8 cellular contexts compared by ENCODE assay signal in genomic region chr1:147072371-147073061, GRCh38.
DNase-seq lines count a peak whose midpoint lies in the region; ATAC-seq, FAIRE-seq and TF ChIP-seq lines count a peak whose summit lies in the region.

No MANE protein-coding gene starts in this region.

- no peak for TF ChIP-seq CTCF in fibroblast of the aortic adventitia (IDR thresholded peaks at IDR 0.05; ENCODE audit: insufficient read depth, low read length)
- no peak for TF ChIP-seq CTCF in parathyroid adenoma (IDR thresholded peaks at IDR 0.05)

- FAIRE-seq in GM19239 (lab: Jason Lieb, UNC): no peak

- H3K36me3 ChIP-seq in parathyroid adenoma (ENCODE audit: control insufficient read depth, insufficient read depth, low read length): no peaks in the 10 kb centered on the region

- no peak overlapping the region for H3K27ac ChIP-seq in parathyroid adenoma

- no peak overlapping the region for H3K9ac ChIP-seq in parathyroid adenoma

- no peaks in the 10 kb centered on the region for H3K27me3 ChIP-seq in parathyroid adenoma (ENCODE audit: control insufficient read depth, insufficient read depth, low read length)

- H3K9me3 ChIP-seq in T-helper 17 cell (ENCODE audit: control insufficient read depth, low read length, poor library complexity, severe bottlenecking) (no peaks in the 10 kb centered on the region), parathyroid adenoma (ENCODE audit: control insufficient read depth, low read length) (no peaks in the 10 kb centered on the region)

- no peaks in the 10 kb centered on the region for H3K79me2 ChIP-seq in parathyroid adenoma

- H3K4me1 Mint-ChIP-seq in T-helper 17 cell: peaks cover 12% of the 10 kb centered on the region

- peaks cover 69% of the 10 kb centered on the region for H3K27me3 Mint-ChIP-seq in T-helper 17 cell

- peak overlapping the region; percentile 42 for H2AFZ ChIP-seq in parathyroid adenoma

- ATAC-seq in T-helper 17 cell: peak; percentile 33
- no peak for ATAC-seq in GM21786 (IDR thresholded peaks at IDR 0.05; ENCODE audit: unreplicated experiment)

- H3K4me2 ChIP-seq in parathyroid adenoma (ENCODE audit: low read length): peak overlapping the region; percentile 51

- H3K4me1 ChIP-seq in parathyroid adenoma: no peaks in the 10 kb centered on the region

- H3K4me3 ChIP-seq in fibroblast of the aortic adventitia (ENCODE audit: low read depth, low read length): peak overlapping the region; percentile 44
- no peak overlapping the region for H3K4me3 ChIP-seq in parathyroid adenoma (ENCODE audit: low read depth, low read length)

- H3K4me3 Mint-ChIP-seq in T-helper 17 cell: peak overlapping the region; percentile 89

- peaks cover 4% of the 10 kb centered on the region for H3K36me3 Mint-ChIP-seq in T-helper 17 cell (ENCODE audit: low read depth)

- no peak overlapping the region for H3K27ac Mint-ChIP-seq in T-helper 17 cell

- DNase-seq in Daoy (ENCODE audit: low read depth) (peak; percentile 73), T-helper 17 cell (no peak), fibroblast of the aortic adventitia (ENCODE audit: low read depth) (no peak), NCI-H226 (no peak), GM19239 (ENCODE audit: insufficient read length, low spot score) (no peak), NCI-H510A (lab: John Stamatoyannopoulos, UW) (no peak)
